In the genomic region with DNA sequence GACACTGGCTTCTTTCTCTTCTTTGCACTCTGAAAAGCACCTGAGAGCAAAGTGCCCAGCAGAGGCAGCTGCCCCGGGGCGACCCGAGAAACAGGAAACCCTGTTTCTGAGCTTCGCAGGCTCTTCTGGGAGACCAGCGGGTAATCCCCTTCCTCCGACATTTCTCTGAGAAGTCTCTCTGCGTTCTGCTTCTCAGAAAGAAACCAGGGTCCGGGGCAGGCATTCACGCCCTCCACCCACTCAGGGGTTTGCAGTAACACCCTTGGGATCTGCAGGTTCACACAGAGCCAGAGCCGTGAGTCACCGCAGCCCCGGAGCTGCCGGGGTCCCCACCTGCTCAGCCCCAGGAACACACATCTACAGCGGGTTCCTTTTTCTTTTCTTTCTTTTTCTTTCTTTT, we compare ENCODE assay signal across 9 cellular contexts.
DNase-seq lines count a peak whose midpoint lies in the region; ATAC-seq and TF ChIP-seq lines count a peak whose summit lies in the region.
"Had no signal": no experiment of that assay in that cellular context is flagged by ENCODE, and none has a peak within 500 bp of the region (broad histone marks: within the 10 kb centered on the region; RNA-seq: fewer than 3 reads in every experiment).

No MANE protein-coding gene starts in this region.

- peak overlapping the region; percentile 37; the same call in 1 of the 2 replicates for H3K4me2 ChIP-seq in OCI-LY1 (ENCODE audit: low read length)

- no peak overlapping the region for H3K27ac ChIP-seq in OCI-LY1 (ENCODE audit: low read depth, low read length, poor library complexity, severe bottlenecking)

- ATAC-seq in GM21723 (IDR thresholded peaks at IDR 0.05; ENCODE audit: unreplicated experiment) (peak; percentile 76), HG03520 (IDR thresholded peaks at IDR 0.05; ENCODE audit: unreplicated experiment) (no peak)
- ATAC-seq: HCT116 had no signal

- no peak overlapping the region for H3K9ac ChIP-seq in OCI-LY1 (ENCODE audit: low read length)

- CTCF ChIA-PET in activated naive CD4-positive, alpha-beta T cell treated with anti-CD3 and anti-CD28 coated beads, Interleukin-2, amount 10 ng/mL, durations not matched to agents 7 days and 5 days (lab: Charles Lee): interaction anchor here (0.7 to 1.8 kb wide), 6 partner anchors 8 to 258 kb away, joined by 3 to 5 read pairs (median 3); a partner anchor contains a TSS

- no peaks in the 10 kb centered on the region for H3K9me2 ChIP-seq in OCI-LY1 (ENCODE audit: low read depth, low read length)

- peak overlapping the region; percentile 83 for H3K4me3 Mint-ChIP-seq in activated naive CD4-positive, alpha-beta T cell treated with anti-CD3 and anti-CD28 coated beads, Interleukin-2, amount 10 ng/mL, durations not matched to agents 7 days and 5 days

- no peak overlapping the region for H3K4me3 ChIP-seq in OCI-LY1 (ENCODE audit: low read depth, low read length, poor library complexity, severe bottlenecking)

- peaks cover 4% of the 10 kb centered on the region; the same call in 1 of the 2 replicates for H3K27me3 ChIP-seq in OCI-LY1 (ENCODE audit: insufficient read depth, low read length)

- H3K27me3 Mint-ChIP-seq in activated naive CD4-positive, alpha-beta T cell treated with anti-CD3 and anti-CD28 coated beads, Interleukin-2, amount 10 ng/mL, durations not matched to agents 7 days and 5 days: no peaks in the 10 kb centered on the region

- H3F3A ChIP-seq in OCI-LY1 (ENCODE audit: insufficient read depth, low read length): no peaks in the 10 kb centered on the region

- H2AFZ ChIP-seq in OCI-LY1 (ENCODE audit: low read length): no peak overlapping the region

- H3K79me2 ChIP-seq in OCI-LY1 (ENCODE audit: insufficient read depth, low read length): no peaks in the 10 kb centered on the region

- H3K4me1 ChIP-seq in OCI-LY1 (ENCODE audit: insufficient read depth, low read length, severe bottlenecking): no peaks in the 10 kb centered on the region

- peaks cover 3% of the 10 kb centered on the region for H3K9me3 Mint-ChIP-seq in activated naive CD4-positive, alpha-beta T cell treated with anti-CD3 and anti-CD28 coated beads, Interleukin-2, amount 10 ng/mL, durations not matched to agents 7 days and 5 days

- peak overlapping the region; percentile 100 for H3K27ac Mint-ChIP-seq in activated naive CD4-positive, alpha-beta T cell treated with anti-CD3 and anti-CD28 coated beads, Interleukin-2, amount 10 ng/mL, durations not matched to agents 7 days and 5 days

- no peaks in the 10 kb centered on the region for H3K36me3 ChIP-seq in OCI-LY1 (ENCODE audit: insufficient read depth, low read length)

- no peaks in the 10 kb centered on the region for H3K9me3 ChIP-seq in OCI-LY1 (ENCODE audit: low read length)

- 0 out of 3 replicates have a peak, but pooled peaks have one; percentile 21 for TF ChIP-seq CTCF in GM12872 (IDR thresholded peaks at IDR 0.05; ENCODE audit: insufficient read depth, low read depth, low read length)
- no peak for TF ChIP-seq CTCF in OCI-LY1 (IDR thresholded peaks at IDR 0.05; ENCODE audit: low read length)

- no peaks in the 10 kb centered on the region for H3K36me3 Mint-ChIP-seq in activated naive CD4-positive, alpha-beta T cell treated with anti-CD3 and anti-CD28 coated beads, Interleukin-2, amount 10 ng/mL, durations not matched to agents 7 days and 5 days

- H3K4me1 Mint-ChIP-seq in activated naive CD4-positive, alpha-beta T cell treated with anti-CD3 and anti-CD28 coated beads, Interleukin-2, amount 10 ng/mL, durations not matched to agents 7 days and 5 days: peaks cover 78% of the 10 kb centered on the region

- H4K20me1 ChIP-seq in OCI-LY1 (ENCODE audit: insufficient read depth, low read length): no peaks in the 10 kb centered on the region

- peak; percentile 88 for DNase-seq in activated naive CD4-positive, alpha-beta T cell treated with anti-CD3 and anti-CD28 coated beads, Interleukin-2, amount 10 ng/mL, durations not matched to agents 7 days and 5 days
- DNase-seq in stimulated activated CD4-positive, alpha-beta T cell treated with anti-CD3 and anti-CD28 coated beads, Interleukin-15, amount 100 ng/mL, for 48 hours (ENCODE audit: low read depth in 2 of 2): peak; percentile 50 to 61
- DNase-seq in AG20443 (ENCODE audit: low spot score): no peak
- DNase-seq in superior temporal gyrus (ENCODE audit: extremely low spot score): no peak

Comparison
In these comparisons a context has a peak if more than half of its experiments do, and no peak if none do; other contexts are left out.
1. DNase-seq: peak in activated naive CD4-positive, alpha-beta T cell treated with anti-CD3 and anti-CD28 coated beads, Interleukin-2, amount 10 ng/mL, durations not matched to agents 7 days and 5 days (single experiment) and stimulated activated CD4-positive, alpha-beta T cell treated with anti-CD3 and anti-CD28 coated beads, Interleukin-15, amount 100 ng/mL, for 48 hours (2 of 2); none in AG20443 (single experiment) and superior temporal gyrus (single experiment).